ENCODE assay signal across 2 cellular contexts in the genomic region with DNA sequence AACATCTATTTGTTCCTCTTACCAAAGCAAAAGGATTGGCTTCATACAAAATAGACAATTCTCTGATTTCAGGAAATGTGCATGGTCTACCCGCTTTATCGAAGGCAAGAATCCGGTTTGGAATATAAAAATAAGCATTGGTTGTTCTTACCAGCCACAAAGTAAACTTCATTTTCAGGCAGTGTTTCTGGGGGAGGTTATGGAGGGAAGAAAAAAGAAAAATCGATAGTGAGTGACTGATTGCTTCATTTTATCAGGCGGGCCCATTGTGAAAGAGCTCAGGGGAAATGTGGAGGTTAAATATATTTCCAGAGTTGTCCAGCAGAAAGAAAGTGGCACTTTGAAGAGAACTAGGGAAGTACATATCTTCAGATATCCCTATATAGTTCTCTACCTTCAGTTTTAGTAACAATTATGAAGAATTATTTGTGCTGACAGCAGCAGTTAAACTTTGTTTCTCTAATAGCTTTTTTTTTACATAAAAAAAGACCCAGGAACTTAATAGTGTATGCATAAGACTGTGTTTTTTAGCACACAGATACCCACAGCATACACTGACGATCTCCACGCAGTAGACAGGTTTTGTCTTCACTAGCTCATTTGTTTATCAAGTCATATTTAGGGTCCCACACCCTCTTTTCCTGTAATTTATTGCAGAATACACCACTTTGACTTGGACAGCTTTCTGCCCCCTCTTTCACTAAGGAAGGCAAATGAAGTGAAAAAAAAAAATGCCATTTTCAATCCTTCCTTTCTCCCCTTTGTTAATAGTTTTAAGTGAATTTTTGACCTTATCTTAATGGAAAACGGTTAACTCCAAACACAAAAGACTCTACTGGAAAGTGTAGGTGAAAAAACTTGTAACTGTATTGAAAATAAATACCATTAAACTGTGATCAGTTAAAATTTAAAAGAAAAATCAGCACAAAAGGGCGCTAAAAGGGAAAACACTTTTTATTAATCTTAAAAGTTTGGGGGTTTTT.
TF ChIP-seq lines count a peak whose summit lies in the region.

No MANE protein-coding gene starts in this region.

TF ChIP-seq in A549, 52 proteins besides CTCF, POLR2A, EP300 and RAD21 (continued from another document):
- TF ChIP-seq, protein P1, sequence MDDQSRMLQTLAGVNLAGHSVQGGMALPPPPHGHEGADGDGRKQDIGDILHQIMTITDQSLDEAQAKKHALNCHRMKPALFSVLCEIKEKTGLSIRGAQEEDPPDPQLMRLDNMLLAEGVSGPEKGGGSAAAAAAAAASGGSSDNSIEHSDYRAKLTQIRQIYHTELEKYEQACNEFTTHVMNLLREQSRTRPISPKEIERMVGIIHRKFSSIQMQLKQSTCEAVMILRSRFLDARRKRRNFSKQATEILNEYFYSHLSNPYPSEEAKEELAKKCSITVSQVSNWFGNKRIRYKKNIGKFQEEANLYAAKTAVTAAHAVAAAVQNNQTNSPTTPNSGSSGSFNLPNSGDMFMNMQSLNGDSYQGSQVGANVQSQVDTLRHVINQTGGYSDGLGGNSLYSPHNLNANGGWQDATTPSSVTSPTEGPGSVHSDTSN (IDR thresholded peaks at IDR 0.05), result no peak
- peak; percentile 47 for TF ChIP-seq MAFK (IDR thresholded peaks at IDR 0.05; ENCODE audit: partially characterized antibody)

TF ChIP-seq in WTC11, 78 proteins besides CTCF, POLR2A, EP300 and RAD21:
- no peak for TF ChIP-seq STAT6 (CRISPR knock-in tag; conservative IDR thresholded peaks at IDR 0.05; ENCODE audit: low read depth)
- TF ChIP-seq, protein P2, sequence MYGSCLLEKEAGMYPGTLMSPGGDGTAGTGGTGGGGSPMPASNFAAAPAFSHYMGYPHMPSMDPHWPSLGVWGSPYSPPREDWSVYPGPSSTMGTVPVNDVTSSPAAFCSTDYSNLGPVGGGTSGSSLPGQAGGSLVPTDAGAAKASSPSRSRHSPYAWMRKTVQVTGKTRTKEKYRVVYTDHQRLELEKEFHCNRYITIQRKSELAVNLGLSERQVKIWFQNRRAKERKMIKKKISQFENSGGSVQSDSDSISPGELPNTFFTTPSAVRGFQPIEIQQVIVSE (CRISPR knock-in tag; IDR thresholded peaks at IDR 0.05; ENCODE audit: borderline replicate concordance), result no peak
- TF ChIP-seq, protein P3, sequence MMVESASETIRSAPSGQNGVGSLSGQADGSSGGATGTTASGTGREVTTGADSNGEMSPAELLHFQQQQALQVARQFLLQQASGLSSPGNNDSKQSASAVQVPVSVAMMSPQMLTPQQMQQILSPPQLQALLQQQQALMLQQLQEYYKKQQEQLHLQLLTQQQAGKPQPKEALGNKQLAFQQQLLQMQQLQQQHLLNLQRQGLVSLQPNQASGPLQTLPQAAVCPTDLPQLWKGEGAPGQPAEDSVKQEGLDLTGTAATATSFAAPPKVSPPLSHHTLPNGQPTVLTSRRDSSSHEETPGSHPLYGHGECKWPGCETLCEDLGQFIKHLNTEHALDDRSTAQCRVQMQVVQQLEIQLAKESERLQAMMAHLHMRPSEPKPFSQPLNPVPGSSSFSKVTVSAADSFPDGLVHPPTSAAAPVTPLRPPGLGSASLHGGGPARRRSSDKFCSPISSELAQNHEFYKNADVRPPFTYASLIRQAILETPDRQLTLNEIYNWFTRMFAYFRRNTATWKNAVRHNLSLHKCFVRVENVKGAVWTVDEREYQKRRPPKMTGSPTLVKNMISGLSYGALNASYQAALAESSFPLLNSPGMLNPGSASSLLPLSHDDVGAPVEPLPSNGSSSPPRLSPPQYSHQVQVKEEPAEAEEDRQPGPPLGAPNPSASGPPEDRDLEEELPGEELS (CRISPR knock-in tag; IDR thresholded peaks at IDR 0.05), result no peak
- no peak for TF ChIP-seq ZNF263 (CRISPR knock-in tag; IDR thresholded peaks at IDR 0.05; ENCODE audit: low read depth)
- TF ChIP-seq ZNF671 (CRISPR knock-in tag; IDR thresholded peaks at IDR 0.05), result no peak
- TF ChIP-seq, protein P4, sequence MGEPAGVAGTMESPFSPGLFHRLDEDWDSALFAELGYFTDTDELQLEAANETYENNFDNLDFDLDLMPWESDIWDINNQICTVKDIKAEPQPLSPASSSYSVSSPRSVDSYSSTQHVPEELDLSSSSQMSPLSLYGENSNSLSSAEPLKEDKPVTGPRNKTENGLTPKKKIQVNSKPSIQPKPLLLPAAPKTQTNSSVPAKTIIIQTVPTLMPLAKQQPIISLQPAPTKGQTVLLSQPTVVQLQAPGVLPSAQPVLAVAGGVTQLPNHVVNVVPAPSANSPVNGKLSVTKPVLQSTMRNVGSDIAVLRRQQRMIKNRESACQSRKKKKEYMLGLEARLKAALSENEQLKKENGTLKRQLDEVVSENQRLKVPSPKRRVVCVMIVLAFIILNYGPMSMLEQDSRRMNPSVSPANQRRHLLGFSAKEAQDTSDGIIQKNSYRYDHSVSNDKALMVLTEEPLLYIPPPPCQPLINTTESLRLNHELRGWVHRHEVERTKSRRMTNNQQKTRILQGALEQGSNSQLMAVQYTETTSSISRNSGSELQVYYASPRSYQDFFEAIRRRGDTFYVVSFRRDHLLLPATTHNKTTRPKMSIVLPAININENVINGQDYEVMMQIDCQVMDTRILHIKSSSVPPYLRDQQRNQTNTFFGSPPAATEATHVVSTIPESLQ (CRISPR knock-in tag; IDR thresholded peaks at IDR 0.05), result no peak
- TF ChIP-seq ETV6 (CRISPR knock-in tag; IDR thresholded peaks at IDR 0.05), result no peak
- no peak for TF ChIP-seq ZNF423 (CRISPR knock-in tag; IDR thresholded peaks at IDR 0.05)
- TF ChIP-seq, protein P5, sequence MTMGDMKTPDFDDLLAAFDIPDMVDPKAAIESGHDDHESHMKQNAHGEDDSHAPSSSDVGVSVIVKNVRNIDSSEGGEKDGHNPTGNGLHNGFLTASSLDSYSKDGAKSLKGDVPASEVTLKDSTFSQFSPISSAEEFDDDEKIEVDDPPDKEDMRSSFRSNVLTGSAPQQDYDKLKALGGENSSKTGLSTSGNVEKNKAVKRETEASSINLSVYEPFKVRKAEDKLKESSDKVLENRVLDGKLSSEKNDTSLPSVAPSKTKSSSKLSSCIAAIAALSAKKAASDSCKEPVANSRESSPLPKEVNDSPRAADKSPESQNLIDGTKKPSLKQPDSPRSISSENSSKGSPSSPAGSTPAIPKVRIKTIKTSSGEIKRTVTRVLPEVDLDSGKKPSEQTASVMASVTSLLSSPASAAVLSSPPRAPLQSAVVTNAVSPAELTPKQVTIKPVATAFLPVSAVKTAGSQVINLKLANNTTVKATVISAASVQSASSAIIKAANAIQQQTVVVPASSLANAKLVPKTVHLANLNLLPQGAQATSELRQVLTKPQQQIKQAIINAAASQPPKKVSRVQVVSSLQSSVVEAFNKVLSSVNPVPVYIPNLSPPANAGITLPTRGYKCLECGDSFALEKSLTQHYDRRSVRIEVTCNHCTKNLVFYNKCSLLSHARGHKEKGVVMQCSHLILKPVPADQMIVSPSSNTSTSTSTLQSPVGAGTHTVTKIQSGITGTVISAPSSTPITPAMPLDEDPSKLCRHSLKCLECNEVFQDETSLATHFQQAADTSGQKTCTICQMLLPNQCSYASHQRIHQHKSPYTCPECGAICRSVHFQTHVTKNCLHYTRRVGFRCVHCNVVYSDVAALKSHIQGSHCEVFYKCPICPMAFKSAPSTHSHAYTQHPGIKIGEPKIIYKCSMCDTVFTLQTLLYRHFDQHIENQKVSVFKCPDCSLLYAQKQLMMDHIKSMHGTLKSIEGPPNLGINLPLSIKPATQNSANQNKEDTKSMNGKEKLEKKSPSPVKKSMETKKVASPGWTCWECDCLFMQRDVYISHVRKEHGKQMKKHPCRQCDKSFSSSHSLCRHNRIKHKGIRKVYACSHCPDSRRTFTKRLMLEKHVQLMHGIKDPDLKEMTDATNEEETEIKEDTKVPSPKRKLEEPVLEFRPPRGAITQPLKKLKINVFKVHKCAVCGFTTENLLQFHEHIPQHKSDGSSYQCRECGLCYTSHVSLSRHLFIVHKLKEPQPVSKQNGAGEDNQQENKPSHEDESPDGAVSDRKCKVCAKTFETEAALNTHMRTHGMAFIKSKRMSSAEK (CRISPR knock-in tag; IDR thresholded peaks at IDR 0.05; ENCODE audit: borderline replicate concordance), result no peak
- TF ChIP-seq NFATC4 (CRISPR knock-in tag; IDR thresholded peaks at IDR 0.05), result no peak
- no peak for TF ChIP-seq JUN (CRISPR knock-in tag; IDR thresholded peaks at IDR 0.05)
- no peak for TF ChIP-seq FOXP1 (CRISPR knock-in tag; IDR thresholded peaks at IDR 0.05; ENCODE audit: borderline replicate concordance)
- TF ChIP-seq HMGA2 (CRISPR knock-in tag; IDR thresholded peaks at IDR 0.05), result no peak
- TF ChIP-seq GRHL2 (CRISPR knock-in tag; IDR thresholded peaks at IDR 0.05; ENCODE audit: insufficient replicate concordance, severe bottlenecking), result no peak
- TF ChIP-seq, protein P6, sequence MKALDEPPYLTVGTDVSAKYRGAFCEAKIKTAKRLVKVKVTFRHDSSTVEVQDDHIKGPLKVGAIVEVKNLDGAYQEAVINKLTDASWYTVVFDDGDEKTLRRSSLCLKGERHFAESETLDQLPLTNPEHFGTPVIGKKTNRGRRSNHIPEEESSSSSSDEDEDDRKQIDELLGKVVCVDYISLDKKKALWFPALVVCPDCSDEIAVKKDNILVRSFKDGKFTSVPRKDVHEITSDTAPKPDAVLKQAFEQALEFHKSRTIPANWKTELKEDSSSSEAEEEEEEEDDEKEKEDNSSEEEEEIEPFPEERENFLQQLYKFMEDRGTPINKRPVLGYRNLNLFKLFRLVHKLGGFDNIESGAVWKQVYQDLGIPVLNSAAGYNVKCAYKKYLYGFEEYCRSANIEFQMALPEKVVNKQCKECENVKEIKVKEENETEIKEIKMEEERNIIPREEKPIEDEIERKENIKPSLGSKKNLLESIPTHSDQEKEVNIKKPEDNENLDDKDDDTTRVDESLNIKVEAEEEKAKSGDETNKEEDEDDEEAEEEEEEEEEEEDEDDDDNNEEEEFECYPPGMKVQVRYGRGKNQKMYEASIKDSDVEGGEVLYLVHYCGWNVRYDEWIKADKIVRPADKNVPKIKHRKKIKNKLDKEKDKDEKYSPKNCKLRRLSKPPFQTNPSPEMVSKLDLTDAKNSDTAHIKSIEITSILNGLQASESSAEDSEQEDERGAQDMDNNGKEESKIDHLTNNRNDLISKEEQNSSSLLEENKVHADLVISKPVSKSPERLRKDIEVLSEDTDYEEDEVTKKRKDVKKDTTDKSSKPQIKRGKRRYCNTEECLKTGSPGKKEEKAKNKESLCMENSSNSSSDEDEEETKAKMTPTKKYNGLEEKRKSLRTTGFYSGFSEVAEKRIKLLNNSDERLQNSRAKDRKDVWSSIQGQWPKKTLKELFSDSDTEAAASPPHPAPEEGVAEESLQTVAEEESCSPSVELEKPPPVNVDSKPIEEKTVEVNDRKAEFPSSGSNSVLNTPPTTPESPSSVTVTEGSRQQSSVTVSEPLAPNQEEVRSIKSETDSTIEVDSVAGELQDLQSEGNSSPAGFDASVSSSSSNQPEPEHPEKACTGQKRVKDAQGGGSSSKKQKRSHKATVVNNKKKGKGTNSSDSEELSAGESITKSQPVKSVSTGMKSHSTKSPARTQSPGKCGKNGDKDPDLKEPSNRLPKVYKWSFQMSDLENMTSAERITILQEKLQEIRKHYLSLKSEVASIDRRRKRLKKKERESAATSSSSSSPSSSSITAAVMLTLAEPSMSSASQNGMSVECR (CRISPR knock-in tag; IDR thresholded peaks at IDR 0.05; ENCODE audit: borderline replicate concordance), result no peak
- TF ChIP-seq, protein P7, sequence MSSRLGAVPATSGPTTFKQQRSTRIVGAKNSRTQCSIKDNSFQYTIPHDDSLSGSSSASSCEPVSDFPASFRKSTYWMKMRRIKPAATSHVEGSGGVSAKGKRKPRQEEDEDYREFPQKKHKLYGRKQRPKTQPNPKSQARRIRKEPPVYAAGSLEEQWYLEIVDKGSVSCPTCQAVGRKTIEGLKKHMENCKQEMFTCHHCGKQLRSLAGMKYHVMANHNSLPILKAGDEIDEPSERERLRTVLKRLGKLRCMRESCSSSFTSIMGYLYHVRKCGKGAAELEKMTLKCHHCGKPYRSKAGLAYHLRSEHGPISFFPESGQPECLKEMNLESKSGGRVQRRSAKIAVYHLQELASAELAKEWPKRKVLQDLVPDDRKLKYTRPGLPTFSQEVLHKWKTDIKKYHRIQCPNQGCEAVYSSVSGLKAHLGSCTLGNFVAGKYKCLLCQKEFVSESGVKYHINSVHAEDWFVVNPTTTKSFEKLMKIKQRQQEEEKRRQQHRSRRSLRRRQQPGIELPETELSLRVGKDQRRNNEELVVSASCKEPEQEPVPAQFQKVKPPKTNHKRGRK (CRISPR knock-in tag; IDR thresholded peaks at IDR 0.05; ENCODE audit: borderline replicate concordance), result no peak
- no peak for TF ChIP-seq ATF1 (CRISPR knock-in tag; IDR thresholded peaks at IDR 0.05)
- TF ChIP-seq PRDM15 (CRISPR knock-in tag; IDR thresholded peaks at IDR 0.05), result no peak
- no peak for TF ChIP-seq FOXK1 (CRISPR knock-in tag; IDR thresholded peaks at IDR 0.05)
